32 cellular contexts compared by ENCODE assay signal in genomic region chr16:19227643-19228042, GRCh38. TPM values are rescaled to one million over a fixed set of nuclear protein-coding genes. Genes with fewer than 3 reads are reported as not detected.
DNase-seq lines count a peak whose midpoint lies in the region; ATAC-seq, FAIRE-seq and TF ChIP-seq lines count a peak whose summit lies in the region.
"Had no signal": no experiment of that assay in that cellular context is flagged by ENCODE, and none has a peak within 500 bp of the region (broad histone marks: within the 10 kb centered on the region; RNA-seq: fewer than 3 reads in every experiment).

No MANE protein-coding gene starts in this region.

- H3K27ac ChIP-seq in layer of hippocampus (ENCODE audit: low read depth, low read length), result peak overlapping the region; percentile 44
- peak overlapping the region in 1 of 4 donors; percentile 40 for H3K27ac ChIP-seq in pancreas
- H3K27ac ChIP-seq in foreskin keratinocyte, result no peak overlapping the region
- H3K27ac ChIP-seq: breast epithelium, coronary artery, psoas muscle, testis, WERI-Rb-1 had no signal

- no peak overlapping the region for H3K4me3 ChIP-seq in pancreas
- H3K4me3 ChIP-seq: breast epithelium, coronary artery, GM12878, psoas muscle, testis had no signal

- H3K4me1 ChIP-seq in pancreas (no peaks in the 10 kb centered on the region), foreskin keratinocyte (no peaks in the 10 kb centered on the region)
- H3K4me1 ChIP-seq: breast epithelium, psoas muscle, testis had no signal

- H3K36me3 ChIP-seq in pancreas, result no peaks in the 10 kb centered on the region
- H3K36me3 ChIP-seq: breast epithelium, WERI-Rb-1 had no signal

- H3K27me3 ChIP-seq in layer of hippocampus (ENCODE audit: control insufficient read depth, insufficient read depth, low read length) (no peaks in the 10 kb centered on the region), pancreas (no peaks in the 10 kb centered on the region), foreskin keratinocyte (no peaks in the 10 kb centered on the region)
- H3K27me3 ChIP-seq: breast epithelium, testis had no signal

- intact Hi-C loops in pancreas (cut with DNase I), result no loop called here

- ATAC-seq in pancreas (peak in 3 of 4 donors; percentile 66 to 89 (median 71)), HG03108 (IDR thresholded peaks at IDR 0.05; ENCODE audit: unreplicated experiment) (no peak), HG03571 (IDR thresholded peaks at IDR 0.05; ENCODE audit: unreplicated experiment) (no peak), foreskin keratinocyte (no peak)
- ATAC-seq: activated T-cell treated with anti-CD3 and anti-CD28 coated beads, Interleukin-2, amount 50 U/mL, for 4 hours; GM12878; psoas muscle had no signal

- TF ChIP-seq CTCF in pancreas (IDR thresholded peaks at IDR 0.05) (no peak), foreskin keratinocyte (conservative IDR thresholded peaks at IDR 0.05) (no peak)

- 44 to 46% methylated on average over 2 of the region's 2 CpGs for WGBS in pancreas, 2 donors

- no peaks in the 10 kb centered on the region for H3K9me3 ChIP-seq in pancreas
- H3K9me3 ChIP-seq: testis had no signal

- DNase-seq in HS-27A (ENCODE audit: low read depth) (peak; percentile 15), astrocyte of the hippocampus (ENCODE audit: low read depth, low spot score) (peak; percentile 87), pancreas (peak in 2 of 6 donors; percentile 15 to 18), cerebellar cortex (ENCODE audit: low spot score) (no peak), foreskin keratinocyte (no peak)
- DNase-seq: activated CD4-positive, alpha-beta T cell treated with anti-CD3 and anti-CD28 coated beads, Interleukin-2, amount 10 ng/mL, durations not matched to agents 7 days and 5 days; activated naive CD4-positive, alpha-beta T cell; activated T-cell treated with anti-CD3 and anti-CD28 coated beads, Interleukin-2, amount 50 U/mL, for 4 hours; islet precursor cell; MV-4-11; NCI-H146; NCI-H2107; NCI-H446 treated with DMSO at 0.1 percent for 48 hours; psoas muscle; stimulated activated CD4-positive, alpha-beta T cell treated with anti-CD3 and anti-CD28 coated beads, Interleukin-15, amount 100 ng/mL, for 24 hours; stimulated activated naive CD4-positive, alpha-beta T cell; T-helper 9 cell; testis; WERI-Rb-1 had no signal

- no peak for FAIRE-seq in pancreas (lab: Jason Lieb, UNC)
- FAIRE-seq: endometrium, GM12878, urothelium cell line had no signal

RNA-seq across cellular contexts. Expression of gene CLEC19A, which starts 57.9 kb away (rescaled TPM):
- total RNA-seq in pancreas (under 1 TPM in 1 of 6 donors, not detected in 5; 0.09 TPM), foreskin keratinocyte (not detected in 2 replicates)
- polyA plus RNA-seq in pancreas (not detected), foreskin keratinocyte (not detected in 2 replicates)
- total RNA-seq: activated CD4-positive, alpha-beta T cell treated with anti-CD3 and anti-CD28 coated beads, Interleukin-2, amount 10 ng/mL, durations not matched to agents 7 days and 5 days; activated T-cell treated with anti-CD3 and anti-CD28 coated beads, Interleukin-2, amount 50 U/mL, for 4 hours; Daoy; fibroblast of lung; GM12878; LHCN-M2; lower leg skin; psoas muscle; testis had no signal
- polyA plus RNA-seq: CD14-positive monocyte, fibroblast of lung, psoas muscle had no signal

RNA-seq across cellular contexts. Expression of gene SYT17, which starts 59.6 kb away (rescaled TPM):
- total RNA-seq in pancreas (1 to 10 TPM; 2.0 to 5.6 (median 2.7) TPM), foreskin keratinocyte (0.14 and 0.20 TPM in 2 replicates)
- polyA plus RNA-seq in pancreas (10 to 100 TPM in 1 of 2 donors, 1 to 10 TPM in 1; 2.2 to 11.4 TPM), foreskin keratinocyte (0.08 and 0.22 TPM in 2 replicates)
- total RNA-seq: activated CD4-positive, alpha-beta T cell treated with anti-CD3 and anti-CD28 coated beads, Interleukin-2, amount 10 ng/mL, durations not matched to agents 7 days and 5 days; LHCN-M2 had no signal
- polyA plus RNA-seq: fibroblast of lung had no signal

Comparison
In these comparisons a context has a peak if more than half of its experiments do, and no peak if none do; other contexts are left out.
1. DNase-seq: peak in HS-27A (single experiment) and astrocyte of the hippocampus (single experiment); none in cerebellar cortex (single experiment) and foreskin keratinocyte (0 of 2).
2. ATAC-seq: peak in pancreas (3 of 4); none in HG03108 (single experiment), HG03571 (single experiment) and foreskin keratinocyte (single experiment).